ENCODE assay signal across 7 cellular contexts in the genomic region with DNA sequence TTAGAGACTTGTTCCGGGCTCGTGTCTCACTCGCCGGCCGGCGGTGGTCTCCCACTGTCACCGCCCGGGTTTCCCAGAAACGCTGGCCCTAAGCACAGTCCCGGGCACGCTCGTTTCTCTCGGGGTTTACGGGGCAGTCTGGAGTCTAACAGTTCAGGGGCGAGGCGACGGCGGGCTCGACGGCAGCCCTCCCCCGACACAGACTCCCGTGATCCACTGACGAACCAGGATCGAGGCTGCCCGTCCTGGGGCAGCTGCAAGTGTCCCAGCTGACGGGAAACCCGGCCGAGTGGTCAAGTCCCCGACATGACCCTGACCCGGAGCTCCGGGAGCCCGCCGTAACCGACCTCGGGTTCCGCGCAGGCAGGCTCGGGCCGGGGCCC. TPM values are rescaled to one million over a fixed set of nuclear protein-coding genes. Genes with fewer than 3 reads are reported as not detected.
A peak's percentile ranks its signal among the peaks of the same experiment; 100 is the strongest.
DNase-seq lines count a peak whose midpoint lies in the region; ATAC-seq and TF ChIP-seq lines count a peak whose summit lies in the region.

No MANE protein-coding gene starts in this region.

- H3K4me3 Mint-ChIP-seq in chondrocyte (ENCODE audit: unreplicated experiment): peak overlapping the region; percentile 87

- peak overlapping the region; percentile 85 for H3K9ac ChIP-seq in HUES48 (ENCODE audit: low read depth, low read length)

- H3K9me3 Mint-ChIP-seq in chondrocyte (ENCODE audit: low read depth): no peaks in the 10 kb centered on the region

- peak; percentile 14 for ATAC-seq in GM21423 (IDR thresholded peaks at IDR 0.05; ENCODE audit: unreplicated experiment)

- H3K27ac Mint-ChIP-seq in chondrocyte (ENCODE audit: unreplicated experiment): peak overlapping the region; percentile 93

- H3K27ac ChIP-seq in HUES48 (ENCODE audit: low read depth, low read length) (peak overlapping the region; percentile 77), muscle layer of duodenum (ENCODE audit: low read length) (peak overlapping the region; percentile 69)

- H3K27me3 ChIP-seq in HUES48 (ENCODE audit: control insufficient read depth, insufficient read depth, low read length): no peaks in the 10 kb centered on the region; the same call in 1 of the 2 replicates
- no peaks in the 10 kb centered on the region for H3K27me3 ChIP-seq in muscle layer of duodenum (ENCODE audit: low read depth, low read length)

- no peaks in the 10 kb centered on the region for H3K4me1 ChIP-seq in HUES48 (ENCODE audit: control insufficient read depth, insufficient read depth, low read length)
- H3K4me1 ChIP-seq in muscle layer of duodenum (ENCODE audit: control insufficient read depth in 1 of 2, insufficient read depth in 2 of 2, low read length in 2 of 2): peaks cover 19 to 36% of the 10 kb centered on the region in 2 donors

- H3K27me3 Mint-ChIP-seq in chondrocyte (ENCODE audit: low read depth): no peaks in the 10 kb centered on the region

- DNase-seq in chondrocyte (ENCODE audit: low spot score): no peak
- no peak for DNase-seq in AML-193 (lab: John Stamatoyannopoulos, UW)
- no peak for DNase-seq in NCI-H774 (lab: John Stamatoyannopoulos, UW)
- DNase-seq in mucosa of gallbladder (ENCODE audit: low spot score): no peak

- H3K4me3 ChIP-seq in HUES48 (ENCODE audit: low read depth, low read length) (peak overlapping the region; percentile 73), muscle layer of duodenum (ENCODE audit: low read depth in 1 of 2, low read length in 2 of 2) (peak overlapping the region; percentile 78 to 97)

- no peaks in the 10 kb centered on the region for H3K36me3 Mint-ChIP-seq in chondrocyte (ENCODE audit: low read depth)

- H3K36me3 ChIP-seq in HUES48 (ENCODE audit: control insufficient read depth, insufficient read depth, low read length) (peaks cover 8% of the 10 kb centered on the region), muscle layer of duodenum (ENCODE audit: control insufficient read depth in 1 of 2, insufficient read depth in 2 of 2, low read length in 2 of 2) (no peaks in the 10 kb centered on the region)

- no peaks in the 10 kb centered on the region for H3K9me3 ChIP-seq in HUES48 (ENCODE audit: control insufficient read depth, insufficient read depth, low read length)
- H3K9me3 ChIP-seq in muscle layer of duodenum (ENCODE audit: control insufficient read depth in 1 of 2, low read length in 2 of 2): no peaks in the 10 kb centered on the region

- TF ChIP-seq CTCF in chondrocyte (IDR thresholded peaks at IDR 0.05): peak; percentile 10

- H3K4me1 Mint-ChIP-seq in chondrocyte (ENCODE audit: low read depth): peaks cover 41% of the 10 kb centered on the region

RNA-seq across cellular contexts. Expression of a gene that starts 0.5 kb away (rescaled TPM):
- total RNA-seq in chondrocyte (49.2 to 57.5 TPM (median 52.0 TPM) in 3 replicates), mucosa of gallbladder (68.9 TPM)

RNA-seq across cellular contexts. Expression of a gene that starts 7.1 kb away (rescaled TPM):
- total RNA-seq in chondrocyte (6.6 to 7.4 TPM (median 6.7 TPM) in 3 replicates), mucosa of gallbladder (7.9 TPM)

RNA-seq across cellular contexts. Expression of a gene that starts 26.6 kb away (rescaled TPM):
- 1.3 to 2.1 TPM (median 1.7 TPM) in 3 replicates for total RNA-seq in chondrocyte
- 4.9 TPM for total RNA-seq in mucosa of gallbladder

RNA-seq across cellular contexts. Expression of a gene that starts 34.6 kb away (rescaled TPM):
- total RNA-seq in chondrocyte (51.9 to 77.5 TPM (median 57.5 TPM) in 3 replicates), mucosa of gallbladder (86.6 TPM)

RNA-seq across cellular contexts. Expression of a gene that starts 35.3 kb away (rescaled TPM):
- total RNA-seq in chondrocyte: 21.6 to 22.3 TPM (median 22.1 TPM) in 3 replicates
- 19.0 TPM for total RNA-seq in mucosa of gallbladder
